ENCODE assay signal across 1 cellular context in genomic region chr19:41192574-41193419, GRCh38.
TF ChIP-seq lines count a peak whose summit lies in the region.

CYP2S1 (plus strand) TSS chr19:41193219; CDS start chr19:41193265, 46 bp downstream.

TF ChIP-seq in WTC11, 78 proteins besides CTCF, POLR2A, EP300 and RAD21 (continued from another document):
- no peak for TF ChIP-seq ZNF281 (CRISPR knock-in tag; IDR thresholded peaks at IDR 0.05)
- TF ChIP-seq ZNF396 (CRISPR knock-in tag; IDR thresholded peaks at IDR 0.05; ENCODE audit: borderline replicate concordance), result no peak
- TF ChIP-seq, protein P1, sequence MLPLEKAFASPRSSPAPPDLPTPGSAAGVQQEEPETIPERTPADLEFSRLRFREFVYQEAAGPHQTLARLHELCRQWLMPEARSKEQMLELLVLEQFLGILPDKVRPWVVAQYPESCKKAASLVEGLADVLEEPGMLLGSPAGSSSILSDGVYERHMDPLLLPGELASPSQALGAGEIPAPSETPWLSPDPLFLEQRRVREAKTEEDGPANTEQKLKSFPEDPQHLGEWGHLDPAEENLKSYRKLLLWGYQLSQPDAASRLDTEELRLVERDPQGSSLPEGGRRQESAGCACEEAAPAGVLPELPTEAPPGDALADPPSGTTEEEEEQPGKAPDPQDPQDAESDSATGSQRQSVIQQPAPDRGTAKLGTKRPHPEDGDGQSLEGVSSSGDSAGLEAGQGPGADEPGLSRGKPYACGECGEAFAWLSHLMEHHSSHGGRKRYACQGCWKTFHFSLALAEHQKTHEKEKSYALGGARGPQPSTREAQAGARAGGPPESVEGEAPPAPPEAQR (CRISPR knock-in tag; IDR thresholded peaks at IDR 0.05), result no peak
- TF ChIP-seq CREB1 (CRISPR knock-in tag; IDR thresholded peaks at IDR 0.05), result no peak
- no peak for TF ChIP-seq GABPB1 (CRISPR knock-in tag; IDR thresholded peaks at IDR 0.05)
- TF ChIP-seq CBFB (CRISPR knock-in tag; IDR thresholded peaks at IDR 0.05; ENCODE audit: low read depth), result no peak
- TF ChIP-seq EMX1 (CRISPR knock-in tag; IDR thresholded peaks at IDR 0.05), result no peak
- peak; percentile 41; the same call in 1 of the 2 replicates for TF ChIP-seq SP1 (CRISPR knock-in tag; conservative IDR thresholded peaks at IDR 0.05)
- TF ChIP-seq ZNF219 (CRISPR knock-in tag; IDR thresholded peaks at IDR 0.05; ENCODE audit: borderline replicate concordance), result no peak
- TF ChIP-seq RELA (CRISPR knock-in tag; IDR thresholded peaks at IDR 0.05; ENCODE audit: borderline replicate concordance), result peak; percentile 18; the same call in 1 of the 2 replicates
- no peak for TF ChIP-seq KAT7 (CRISPR knock-in tag; IDR thresholded peaks at IDR 0.05; ENCODE audit: borderline replicate concordance)
- TF ChIP-seq ESRRA (CRISPR knock-in tag; IDR thresholded peaks at IDR 0.05; ENCODE audit: borderline replicate concordance), result no peak
- no peak for TF ChIP-seq ZNF263 (CRISPR knock-in tag; IDR thresholded peaks at IDR 0.05; ENCODE audit: low read depth)
- TF ChIP-seq HMGXB4 (CRISPR knock-in tag; IDR thresholded peaks at IDR 0.05), result peak; percentile 50; the same call in 1 of the 2 replicates
- TF ChIP-seq NR1H2 (CRISPR knock-in tag; IDR thresholded peaks at IDR 0.05), result no peak
- TF ChIP-seq, protein P2, sequence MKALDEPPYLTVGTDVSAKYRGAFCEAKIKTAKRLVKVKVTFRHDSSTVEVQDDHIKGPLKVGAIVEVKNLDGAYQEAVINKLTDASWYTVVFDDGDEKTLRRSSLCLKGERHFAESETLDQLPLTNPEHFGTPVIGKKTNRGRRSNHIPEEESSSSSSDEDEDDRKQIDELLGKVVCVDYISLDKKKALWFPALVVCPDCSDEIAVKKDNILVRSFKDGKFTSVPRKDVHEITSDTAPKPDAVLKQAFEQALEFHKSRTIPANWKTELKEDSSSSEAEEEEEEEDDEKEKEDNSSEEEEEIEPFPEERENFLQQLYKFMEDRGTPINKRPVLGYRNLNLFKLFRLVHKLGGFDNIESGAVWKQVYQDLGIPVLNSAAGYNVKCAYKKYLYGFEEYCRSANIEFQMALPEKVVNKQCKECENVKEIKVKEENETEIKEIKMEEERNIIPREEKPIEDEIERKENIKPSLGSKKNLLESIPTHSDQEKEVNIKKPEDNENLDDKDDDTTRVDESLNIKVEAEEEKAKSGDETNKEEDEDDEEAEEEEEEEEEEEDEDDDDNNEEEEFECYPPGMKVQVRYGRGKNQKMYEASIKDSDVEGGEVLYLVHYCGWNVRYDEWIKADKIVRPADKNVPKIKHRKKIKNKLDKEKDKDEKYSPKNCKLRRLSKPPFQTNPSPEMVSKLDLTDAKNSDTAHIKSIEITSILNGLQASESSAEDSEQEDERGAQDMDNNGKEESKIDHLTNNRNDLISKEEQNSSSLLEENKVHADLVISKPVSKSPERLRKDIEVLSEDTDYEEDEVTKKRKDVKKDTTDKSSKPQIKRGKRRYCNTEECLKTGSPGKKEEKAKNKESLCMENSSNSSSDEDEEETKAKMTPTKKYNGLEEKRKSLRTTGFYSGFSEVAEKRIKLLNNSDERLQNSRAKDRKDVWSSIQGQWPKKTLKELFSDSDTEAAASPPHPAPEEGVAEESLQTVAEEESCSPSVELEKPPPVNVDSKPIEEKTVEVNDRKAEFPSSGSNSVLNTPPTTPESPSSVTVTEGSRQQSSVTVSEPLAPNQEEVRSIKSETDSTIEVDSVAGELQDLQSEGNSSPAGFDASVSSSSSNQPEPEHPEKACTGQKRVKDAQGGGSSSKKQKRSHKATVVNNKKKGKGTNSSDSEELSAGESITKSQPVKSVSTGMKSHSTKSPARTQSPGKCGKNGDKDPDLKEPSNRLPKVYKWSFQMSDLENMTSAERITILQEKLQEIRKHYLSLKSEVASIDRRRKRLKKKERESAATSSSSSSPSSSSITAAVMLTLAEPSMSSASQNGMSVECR (CRISPR knock-in tag; IDR thresholded peaks at IDR 0.05; ENCODE audit: borderline replicate concordance), result peak; percentile 76; the same call in 1 of the 2 replicates
- TF ChIP-seq OVOL2 (CRISPR knock-in tag; IDR thresholded peaks at IDR 0.05; ENCODE audit: borderline replicate concordance), result no peak
- no peak for TF ChIP-seq GRHL2 (CRISPR knock-in tag; IDR thresholded peaks at IDR 0.05; ENCODE audit: insufficient replicate concordance, severe bottlenecking)
- no peak for TF ChIP-seq RORB (CRISPR knock-in tag; IDR thresholded peaks at IDR 0.05)
- TF ChIP-seq, protein P3, sequence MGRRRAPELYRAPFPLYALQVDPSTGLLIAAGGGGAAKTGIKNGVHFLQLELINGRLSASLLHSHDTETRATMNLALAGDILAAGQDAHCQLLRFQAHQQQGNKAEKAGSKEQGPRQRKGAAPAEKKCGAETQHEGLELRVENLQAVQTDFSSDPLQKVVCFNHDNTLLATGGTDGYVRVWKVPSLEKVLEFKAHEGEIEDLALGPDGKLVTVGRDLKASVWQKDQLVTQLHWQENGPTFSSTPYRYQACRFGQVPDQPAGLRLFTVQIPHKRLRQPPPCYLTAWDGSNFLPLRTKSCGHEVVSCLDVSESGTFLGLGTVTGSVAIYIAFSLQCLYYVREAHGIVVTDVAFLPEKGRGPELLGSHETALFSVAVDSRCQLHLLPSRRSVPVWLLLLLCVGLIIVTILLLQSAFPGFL (CRISPR knock-in tag; IDR thresholded peaks at IDR 0.05; ENCODE audit: borderline replicate concordance), result no peak
- TF ChIP-seq, protein P4, sequence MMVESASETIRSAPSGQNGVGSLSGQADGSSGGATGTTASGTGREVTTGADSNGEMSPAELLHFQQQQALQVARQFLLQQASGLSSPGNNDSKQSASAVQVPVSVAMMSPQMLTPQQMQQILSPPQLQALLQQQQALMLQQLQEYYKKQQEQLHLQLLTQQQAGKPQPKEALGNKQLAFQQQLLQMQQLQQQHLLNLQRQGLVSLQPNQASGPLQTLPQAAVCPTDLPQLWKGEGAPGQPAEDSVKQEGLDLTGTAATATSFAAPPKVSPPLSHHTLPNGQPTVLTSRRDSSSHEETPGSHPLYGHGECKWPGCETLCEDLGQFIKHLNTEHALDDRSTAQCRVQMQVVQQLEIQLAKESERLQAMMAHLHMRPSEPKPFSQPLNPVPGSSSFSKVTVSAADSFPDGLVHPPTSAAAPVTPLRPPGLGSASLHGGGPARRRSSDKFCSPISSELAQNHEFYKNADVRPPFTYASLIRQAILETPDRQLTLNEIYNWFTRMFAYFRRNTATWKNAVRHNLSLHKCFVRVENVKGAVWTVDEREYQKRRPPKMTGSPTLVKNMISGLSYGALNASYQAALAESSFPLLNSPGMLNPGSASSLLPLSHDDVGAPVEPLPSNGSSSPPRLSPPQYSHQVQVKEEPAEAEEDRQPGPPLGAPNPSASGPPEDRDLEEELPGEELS (CRISPR knock-in tag; IDR thresholded peaks at IDR 0.05), result peak; percentile 11; the same call in 1 of the 2 replicates
- TF ChIP-seq ATF2 (CRISPR knock-in tag; IDR thresholded peaks at IDR 0.05; ENCODE audit: borderline replicate concordance, low read depth), result no peak
- no peak for TF ChIP-seq JUN (CRISPR knock-in tag; IDR thresholded peaks at IDR 0.05)
- TF ChIP-seq SMAD4 (CRISPR knock-in tag; IDR thresholded peaks at IDR 0.05), result no peak
- no peak for TF ChIP-seq ATF1 (CRISPR knock-in tag; IDR thresholded peaks at IDR 0.05)
- no peak for TF ChIP-seq E2F4 (CRISPR knock-in tag; IDR thresholded peaks at IDR 0.05; ENCODE audit: borderline replicate concordance, low read depth)
- TF ChIP-seq GTF2I (CRISPR knock-in tag; conservative IDR thresholded peaks at IDR 0.05), result no peak
- TF ChIP-seq TP53 (CRISPR knock-in tag; IDR thresholded peaks at IDR 0.05), result peak; percentile 46; the same call in 1 of the 2 replicates
- TF ChIP-seq, protein P5, sequence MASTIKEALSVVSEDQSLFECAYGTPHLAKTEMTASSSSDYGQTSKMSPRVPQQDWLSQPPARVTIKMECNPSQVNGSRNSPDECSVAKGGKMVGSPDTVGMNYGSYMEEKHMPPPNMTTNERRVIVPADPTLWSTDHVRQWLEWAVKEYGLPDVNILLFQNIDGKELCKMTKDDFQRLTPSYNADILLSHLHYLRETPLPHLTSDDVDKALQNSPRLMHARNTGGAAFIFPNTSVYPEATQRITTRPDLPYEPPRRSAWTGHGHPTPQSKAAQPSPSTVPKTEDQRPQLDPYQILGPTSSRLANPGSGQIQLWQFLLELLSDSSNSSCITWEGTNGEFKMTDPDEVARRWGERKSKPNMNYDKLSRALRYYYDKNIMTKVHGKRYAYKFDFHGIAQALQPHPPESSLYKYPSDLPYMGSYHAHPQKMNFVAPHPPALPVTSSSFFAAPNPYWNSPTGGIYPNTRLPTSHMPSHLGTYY (CRISPR knock-in tag; IDR thresholded peaks at IDR 0.05), result no peak
- no peak for TF ChIP-seq TEAD4 (CRISPR knock-in tag; IDR thresholded peaks at IDR 0.05)
- TF ChIP-seq, protein P6, sequence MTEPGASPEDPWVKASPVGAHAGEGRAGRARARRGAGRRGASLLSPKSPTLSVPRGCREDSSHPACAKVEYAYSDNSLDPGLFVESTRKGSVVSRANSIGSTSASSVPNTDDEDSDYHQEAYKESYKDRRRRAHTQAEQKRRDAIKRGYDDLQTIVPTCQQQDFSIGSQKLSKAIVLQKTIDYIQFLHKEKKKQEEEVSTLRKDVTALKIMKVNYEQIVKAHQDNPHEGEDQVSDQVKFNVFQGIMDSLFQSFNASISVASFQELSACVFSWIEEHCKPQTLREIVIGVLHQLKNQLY (CRISPR knock-in tag; IDR thresholded peaks at IDR 0.05), result no peak
- TF ChIP-seq, protein P7, sequence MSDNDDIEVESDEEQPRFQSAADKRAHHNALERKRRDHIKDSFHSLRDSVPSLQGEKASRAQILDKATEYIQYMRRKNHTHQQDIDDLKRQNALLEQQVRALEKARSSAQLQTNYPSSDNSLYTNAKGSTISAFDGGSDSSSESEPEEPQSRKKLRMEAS (CRISPR knock-in tag; IDR thresholded peaks at IDR 0.05), result no peak; the same call in 1 of the 2 replicates
- TF ChIP-seq ZNF138 (CRISPR knock-in tag; conservative IDR thresholded peaks at IDR 0.05), result no peak
- TF ChIP-seq CDX4 (CRISPR knock-in tag; IDR thresholded peaks at IDR 0.05; ENCODE audit: borderline replicate concordance), result no peak
- TF ChIP-seq ZBTB21 (CRISPR knock-in tag; IDR thresholded peaks at IDR 0.05; ENCODE audit: borderline replicate concordance), result peak; percentile 60; the same call in 1 of the 2 replicates
